22 cellular contexts compared by ENCODE assay signal in genomic region chr6:29769336-29769735, GRCh38. TPM values are rescaled to one million over a fixed set of nuclear protein-coding genes. Genes with fewer than 3 reads are reported as not detected.
DNase-seq lines count a peak whose midpoint lies in the region; TF ChIP-seq lines count a peak whose summit lies in the region.
"Had no signal": no experiment of that assay in that cellular context is flagged by ENCODE, and none has a peak within 500 bp of the region (broad histone marks: within the 10 kb centered on the region; RNA-seq: fewer than 3 reads in every experiment).

No MANE protein-coding gene starts in this region.

- no peak overlapping the region for H3K27ac Mint-ChIP-seq in endodermal cell
- H3K27ac Mint-ChIP-seq in osteocyte (ENCODE audit: unreplicated experiment), result no peak overlapping the region
- H3K27ac Mint-ChIP-seq: CD4-positive, alpha-beta memory T cell had no signal

- no peak overlapping the region for H3K27ac ChIP-seq in endodermal cell (ENCODE audit: low read depth, low read length)
- H3K27ac ChIP-seq: BLaER1 treated with 17β-estradiol and CSF1 and Interleukin-3, amounts not matched to agents 10 nM and 100 nM had no signal

- H3K9me3 ChIP-seq in endodermal cell (ENCODE audit: control insufficient read depth, low read length), result no peaks in the 10 kb centered on the region
- H3K9me3 ChIP-seq: BLaER1 treated with 17β-estradiol and CSF1 and Interleukin-3, amounts not matched to agents 10 nM and 100 nM; MG63; SK-N-SH had no signal

- H3K9ac ChIP-seq in endodermal cell (ENCODE audit: extremely low read depth, low read length, poor library complexity, severe bottlenecking), result no peak overlapping the region
- H3K9ac ChIP-seq: BLaER1 treated with 17β-estradiol and CSF1 and Interleukin-3, amounts not matched to agents 10 nM and 100 nM; SK-N-SH had no signal

- H3K4me1 Mint-ChIP-seq in endodermal cell (peaks cover 7% of the 10 kb centered on the region), osteocyte (ENCODE audit: unreplicated experiment) (no peaks in the 10 kb centered on the region)
- H3K4me1 Mint-ChIP-seq: CD4-positive, alpha-beta memory T cell had no signal

- DNase-seq in NCI-H748 (lab: John Stamatoyannopoulos, UW; ENCODE audit: unreplicated experiment), result peak; percentile 38
- DNase-seq in NCI-H748 treated with DMSO at 0.1 percent for 48 hours (lab: John Stamatoyannopoulos, UW), result no peak
- DNase-seq in M059J (ENCODE audit: low read depth), result peak; percentile 38
- peak; percentile 30 for DNase-seq in endodermal cell
- peak; percentile 51 for DNase-seq in osteocyte (ENCODE audit: extremely low spot score, unreplicated experiment)
- no peak for DNase-seq in NCI-H82 treated with DMSO at 0.1 percent for 48 hours (lab: John Stamatoyannopoulos, UW; ENCODE audit: unreplicated experiment)
- DNase-seq in NCI-H345 (lab: John Stamatoyannopoulos, UW), result no peak
- DNase-seq: CD4-positive, alpha-beta memory T cell; DMS53; GDM1; GOT3; Kasumi-1; MG63; NCI-H1048; NCI-H1436 treated with DMSO at 0.1 percent for 48 hours; NCI-H2029 treated with DMSO at 0.1 percent for 48 hours; NCI-H2171 treated with DMSO at 0.1 percent for 48 hours; NCI-H774; SIG-M5; SK-N-SH had no signal

- H3K36me3 ChIP-seq in endodermal cell (ENCODE audit: control insufficient read depth, insufficient read depth, low read length), result no peaks in the 10 kb centered on the region
- H3K36me3 ChIP-seq: BLaER1 treated with 17β-estradiol and CSF1 and Interleukin-3, amounts not matched to agents 10 nM and 100 nM; MG63 had no signal

- H3K36me3 Mint-ChIP-seq in endodermal cell (ENCODE audit: low read depth) (no peaks in the 10 kb centered on the region), osteocyte (ENCODE audit: unreplicated experiment) (no peaks in the 10 kb centered on the region)
- H3K36me3 Mint-ChIP-seq: CD4-positive, alpha-beta memory T cell had no signal

- H3K4me3 ChIP-seq in endodermal cell (ENCODE audit: low read length), result no peak overlapping the region
- H3K4me3 ChIP-seq: BLaER1 treated with 17β-estradiol and CSF1 and Interleukin-3, amounts not matched to agents 10 nM and 100 nM; MG63 had no signal

- TF ChIP-seq CTCF in endodermal cell (conservative IDR thresholded peaks at IDR 0.05), result no peak
- no peak for TF ChIP-seq CTCF in osteocyte (IDR thresholded peaks at IDR 0.05)

- WGBS in endodermal cell (ENCODE audit: insufficient coverage in 1 of 2, insufficient read length in 1 of 2), 2 experiments, result 71 to 86% methylated on average over 3 of the region's 3 CpGs

- H3K4me3 Mint-ChIP-seq in endodermal cell (no peak overlapping the region), osteocyte (ENCODE audit: unreplicated experiment) (no peak overlapping the region)
- H3K4me3 Mint-ChIP-seq: CD4-positive, alpha-beta memory T cell had no signal

- peaks cover 22% of the 10 kb centered on the region for H3K27me3 ChIP-seq in endodermal cell (ENCODE audit: control insufficient read depth, insufficient read depth, low read length, poor library complexity, severe bottlenecking)
- H3K27me3 ChIP-seq: BLaER1 treated with 17β-estradiol and CSF1 and Interleukin-3, amounts not matched to agents 10 nM and 100 nM; MG63 had no signal

- H3K9me3 Mint-ChIP-seq in endodermal cell (no peaks in the 10 kb centered on the region), osteocyte (ENCODE audit: unreplicated experiment) (no peaks in the 10 kb centered on the region)
- H3K9me3 Mint-ChIP-seq: CD4-positive, alpha-beta memory T cell had no signal

- no peaks in the 10 kb centered on the region for H3K4me1 ChIP-seq in endodermal cell (ENCODE audit: control insufficient read depth, insufficient read depth, low read length)
- H3K4me1 ChIP-seq: BLaER1 treated with 17β-estradiol and CSF1 and Interleukin-3, amounts not matched to agents 10 nM and 100 nM had no signal

- H3K27me3 Mint-ChIP-seq in endodermal cell (ENCODE audit: insufficient read depth) (peaks cover 25% of the 10 kb centered on the region), osteocyte (ENCODE audit: unreplicated experiment) (peaks cover 21% of the 10 kb centered on the region)

RNA-seq across cellular contexts. Expression of gene HLA-F, which starts 46.1 kb away (rescaled TPM):
- total RNA-seq in M059J (2014; rRNA removed; shearing (Covaris generic)), result 379 and 414 TPM in 2 replicates
- total RNA-seq in endodermal cell (1 to 10 TPM in 1 of 2 donors, under 1 TPM in 1; 0.48 to 3.9 TPM), osteocyte (11.4 and 12.5 TPM in 2 replicates)
- polyA plus RNA-seq in endodermal cell (2013, experiment 1 of 2), result 2.4 TPM
- polyA plus RNA-seq in endodermal cell (2013, experiment 2 of 2), result 2.7 TPM

RNA-seq across cellular contexts. Expression of gene HLA-G, which starts 58.3 kb away (rescaled TPM):
- total RNA-seq in M059J (2014; rRNA removed; shearing (Covaris generic)), result not detected in 2 replicates
- total RNA-seq in endodermal cell, result 1 to 10 TPM in 1 of 2 donors, under 1 TPM in 1; 0.58 to 1.1 TPM
- polyA plus RNA-seq in endodermal cell (2013, experiment 1 of 2), result not detected
- not detected for polyA plus RNA-seq in endodermal cell (2013, experiment 2 of 2)
- total RNA-seq in osteocyte, result 0.32 and 0.68 TPM in 2 replicates
- total RNA-seq: NCI-H460 had no signal
- polyA plus RNA-seq: SK-N-SH had no signal

Comparison
In these comparisons a context has a peak if more than half of its experiments do, and no peak if none do; other contexts are left out.
1. DNase-seq: peak in NCI-H748 (single experiment), M059J (single experiment), endodermal cell (single experiment) and osteocyte (single experiment); none in NCI-H748 treated with DMSO at 0.1 percent for 48 hours (single experiment), NCI-H82 treated with DMSO at 0.1 percent for 48 hours (single experiment) and NCI-H345 (single experiment).
2. RNA of gene HLA-F, which starts 46.1 kb away (total RNA-seq): 379 to 414 TPM in M059J; 11.4 to 12.5 TPM in osteocyte and 0.48 to 3.9 TPM in endodermal cell; every median in the first group is over 10 times any median in the second.